ENCODE assay signal across 30 cellular contexts in the genomic region with DNA sequence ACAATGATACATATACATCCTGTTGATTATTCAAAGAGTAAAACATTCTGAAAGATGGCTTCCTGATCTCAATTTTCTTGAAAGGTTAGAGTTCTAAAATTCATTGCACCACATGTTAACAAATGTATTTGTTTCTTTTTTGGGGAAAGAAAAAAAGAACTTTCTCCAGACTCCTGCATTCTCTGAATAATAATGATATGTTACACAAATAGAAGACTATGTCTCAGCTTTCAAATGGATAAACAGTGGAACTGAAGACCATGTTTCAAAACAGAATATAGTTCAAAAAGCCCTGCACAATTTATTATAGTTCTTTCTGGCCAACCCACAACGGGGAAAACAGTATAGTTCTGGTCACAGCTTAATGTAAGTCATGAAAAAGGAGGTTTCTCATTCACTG.
"Had no signal": no experiment of that assay in that cellular context is flagged by ENCODE, and none has a peak within 500 bp of the region (broad histone marks: within the 10 kb centered on the region; RNA-seq: fewer than 3 reads in every experiment).

No MANE protein-coding gene starts in this region.

- H3K9me3 Mint-ChIP-seq: activated CD4-positive, alpha-beta T cell treated with anti-CD3 and anti-CD28 coated beads, Interleukin-2, amount 10 ng/mL, durations not matched to agents 24 days and 14 days; central memory CD8-positive, alpha-beta T cell had no signal

- H3K27ac ChIP-seq: ascending aorta, colonic mucosa, epithelial cell of prostate, esophagus squamous epithelium, foreskin keratinocyte, gastrocnemius medialis, heart right ventricle had no signal

- H3K36me3 Mint-ChIP-seq: activated CD8-positive, alpha-beta memory T cell treated with anti-CD3 and anti-CD28 coated beads, Interleukin-2, amount 10 ng/mL, durations not matched to agents 7 days and 5 days had no signal

- H3K27me3 ChIP-seq: ascending aorta, colonic mucosa, esophagus squamous epithelium, foreskin keratinocyte, gastrocnemius medialis, heart right ventricle had no signal

- DNase-seq: activated CD4-positive, alpha-beta memory T cell treated with anti-CD3 and anti-CD28 coated beads for 36 hours; activated CD4-positive, alpha-beta T cell treated with anti-CD3 and anti-CD28 coated beads for 36 hours; activated CD4-positive, alpha-beta T cell treated with anti-CD3 and anti-CD28 coated beads, Interleukin-2, amount 10 ng/mL, durations not matched to agents 24 days and 14 days; activated CD4-positive, CD25-positive, alpha-beta regulatory T cell; activated CD4-positive, CD25-positive, alpha-beta regulatory T cell treated with anti-CD3 and anti-CD28 coated beads, Interleukin-2, amount 50 U/mL, for 72 hours; activated CD8-positive, alpha-beta memory T cell treated with anti-CD3 and anti-CD28 coated beads, Interleukin-2, amount 10 ng/mL, durations not matched to agents 7 days and 5 days; activated CD8-positive, alpha-beta memory T cell treated with anti-CD3 and anti-CD28 coated beads, Interleukin-2, amount 50 U/mL, for 4 hours; activated CD8-positive, alpha-beta T cell treated with anti-CD3 and anti-CD28 coated beads, Interleukin-2, amount 10 ng/mL, durations not matched to agents 7 days and 5 days; activated effector memory CD4-positive, alpha-beta T cell treated with anti-CD3 and anti-CD28 coated beads, Interleukin-2, amount 50 U/mL, for 16 hours; activated naive CD4-positive, alpha-beta T cell treated with anti-CD3 and anti-CD28 coated beads for 36 hours; activated naive CD8-positive, alpha-beta T cell treated with anti-CD3 and anti-CD28 coated beads for 36 hours; activated naive CD8-positive, alpha-beta T cell treated with anti-CD3 and anti-CD28 coated beads, Interleukin-2, amount 50 U/mL, for 24 hours; activated T-cell treated with anti-CD3 and anti-CD28 coated beads, Interleukin-2, amount 50 U/mL, for 1 hour; activated T-cell treated with anti-CD3 and anti-CD28 coated beads, Interleukin-2, amount 50 U/mL, for 48 hours; colonic mucosa; effector CD8-positive, alpha-beta T cell; esophagus squamous epithelium; foreskin keratinocyte; gastrocnemius medialis; heart right ventricle; T-helper 1 cell; T-helper 17 cell had no signal

- H3K4me3 ChIP-seq: ascending aorta, colonic mucosa, esophagus squamous epithelium, gastrocnemius medialis, heart right ventricle had no signal

- ATAC-seq: activated CD4-positive, alpha-beta T cell treated with anti-CD3 and anti-CD28 coated beads for 36 hours; activated CD8-positive, alpha-beta memory T cell treated with anti-CD3 and anti-CD28 coated beads, Interleukin-2, amount 10 ng/mL, durations not matched to agents 7 days and 5 days; activated CD8-positive, alpha-beta T cell treated with anti-CD3 and anti-CD28 coated beads, Interleukin-2, amount 10 ng/mL, durations not matched to agents 7 days and 5 days; activated naive CD8-positive, alpha-beta T cell treated with anti-CD3 and anti-CD28 coated beads, Interleukin-2, amount 50 U/mL, for 24 hours; foreskin keratinocyte; gastrocnemius medialis; heart right ventricle; T-helper 17 cell had no signal

- H3K27ac Mint-ChIP-seq: activated CD4-positive, alpha-beta memory T cell treated with anti-CD3 and anti-CD28 coated beads for 36 hours; activated CD4-positive, alpha-beta T cell treated with anti-CD3 and anti-CD28 coated beads for 36 hours; activated CD4-positive, alpha-beta T cell treated with anti-CD3 and anti-CD28 coated beads, Interleukin-2, amount 10 ng/mL, durations not matched to agents 24 days and 14 days; activated CD8-positive, alpha-beta memory T cell treated with anti-CD3 and anti-CD28 coated beads, Interleukin-2, amount 10 ng/mL, durations not matched to agents 7 days and 5 days; activated CD8-positive, alpha-beta T cell treated with anti-CD3 and anti-CD28 coated beads, Interleukin-2, amount 10 ng/mL, durations not matched to agents 7 days and 5 days; activated naive CD4-positive, alpha-beta T cell treated with anti-CD3 and anti-CD28 coated beads for 36 hours; activated naive CD4-positive, alpha-beta T cell treated with anti-CD3 and anti-CD28 coated beads, Interleukin-2, amount 50 U/mL, for 24 hours; activated naive CD8-positive, alpha-beta T cell treated with anti-CD3 and anti-CD28 coated beads for 36 hours; activated naive CD8-positive, alpha-beta T cell treated with anti-CD3 and anti-CD28 coated beads, Interleukin-2, amount 50 U/mL, for 24 hours; activated T-helper 1 cell treated with anti-CD3 and anti-CD28 coated beads, Interleukin-12 subunit alpha, Interleukin-12 subunit beta, Interleukin-2, Interleukin-4 antibody, amounts not matched to agents 30 ng/mL and 10 ng/mL and 1 ng/mL, durations not matched to agents 14 hours and 24 hours and 36 hours; activated T-helper 2 cell treated with anti-CD3 and anti-CD28 coated beads, Interferon-gamma antibody, Interleukin-2, Interleukin-4, amounts not matched to agents 10 μg/mL and 5 μg/mL and 100 μg/mL, durations not matched to agents 14 hours and 24 hours and 36 hours; brain; T-helper 17 cell; T-helper 2 cell treated with Interferon-gamma antibody and Interleukin-4, amounts not matched to agents 5 μg/mL and 100 μg/mL, for 36 hours had no signal

- H3K9me3 ChIP-seq: colonic mucosa had no signal

- H3K4me3 Mint-ChIP-seq: activated CD4-positive, alpha-beta memory T cell treated with anti-CD3 and anti-CD28 coated beads for 36 hours; activated CD4-positive, alpha-beta T cell treated with anti-CD3 and anti-CD28 coated beads for 36 hours; activated CD4-positive, alpha-beta T cell treated with anti-CD3 and anti-CD28 coated beads, Interleukin-2, amount 10 ng/mL, durations not matched to agents 24 days and 14 days; activated CD8-positive, alpha-beta memory T cell treated with anti-CD3 and anti-CD28 coated beads, Interleukin-2, amount 10 ng/mL, durations not matched to agents 7 days and 5 days; activated CD8-positive, alpha-beta T cell treated with anti-CD3 and anti-CD28 coated beads, Interleukin-2, amount 10 ng/mL, durations not matched to agents 7 days and 5 days; activated naive CD4-positive, alpha-beta T cell treated with anti-CD3 and anti-CD28 coated beads for 36 hours; activated naive CD4-positive, alpha-beta T cell treated with anti-CD3 and anti-CD28 coated beads, Interleukin-2, amount 50 U/mL, for 24 hours; activated naive CD8-positive, alpha-beta T cell treated with anti-CD3 and anti-CD28 coated beads for 36 hours; activated naive CD8-positive, alpha-beta T cell treated with anti-CD3 and anti-CD28 coated beads, Interleukin-2, amount 50 U/mL, for 24 hours; activated T-helper 1 cell treated with anti-CD3 and anti-CD28 coated beads, Interleukin-12 subunit alpha, Interleukin-12 subunit beta, Interleukin-2, Interleukin-4 antibody, amounts not matched to agents 30 ng/mL and 10 ng/mL and 1 ng/mL, durations not matched to agents 14 hours and 24 hours and 36 hours; brain; central memory CD8-positive, alpha-beta T cell; T-helper 17 cell; T-helper 2 cell treated with Interferon-gamma antibody and Interleukin-4, amounts not matched to agents 5 μg/mL and 100 μg/mL, for 36 hours had no signal

- H3K27me3 Mint-ChIP-seq: activated CD4-positive, alpha-beta memory T cell treated with anti-CD3 and anti-CD28 coated beads for 36 hours; activated CD4-positive, alpha-beta T cell treated with anti-CD3 and anti-CD28 coated beads for 36 hours; activated CD4-positive, alpha-beta T cell treated with anti-CD3 and anti-CD28 coated beads, Interleukin-2, amount 10 ng/mL, durations not matched to agents 24 days and 14 days; activated CD8-positive, alpha-beta memory T cell treated with anti-CD3 and anti-CD28 coated beads, Interleukin-2, amount 10 ng/mL, durations not matched to agents 7 days and 5 days; activated naive CD4-positive, alpha-beta T cell treated with anti-CD3 and anti-CD28 coated beads, Interleukin-2, amount 50 U/mL, for 24 hours; activated naive CD8-positive, alpha-beta T cell treated with anti-CD3 and anti-CD28 coated beads for 36 hours; activated naive CD8-positive, alpha-beta T cell treated with anti-CD3 and anti-CD28 coated beads, Interleukin-2, amount 50 U/mL, for 24 hours; brain; central memory CD8-positive, alpha-beta T cell; T-helper 17 cell had no signal

- H3K4me1 ChIP-seq: ascending aorta, colonic mucosa, gastrocnemius medialis had no signal

- H3K36me3 ChIP-seq: ascending aorta, colonic mucosa, gastrocnemius medialis had no signal
